In the genomic region with DNA sequence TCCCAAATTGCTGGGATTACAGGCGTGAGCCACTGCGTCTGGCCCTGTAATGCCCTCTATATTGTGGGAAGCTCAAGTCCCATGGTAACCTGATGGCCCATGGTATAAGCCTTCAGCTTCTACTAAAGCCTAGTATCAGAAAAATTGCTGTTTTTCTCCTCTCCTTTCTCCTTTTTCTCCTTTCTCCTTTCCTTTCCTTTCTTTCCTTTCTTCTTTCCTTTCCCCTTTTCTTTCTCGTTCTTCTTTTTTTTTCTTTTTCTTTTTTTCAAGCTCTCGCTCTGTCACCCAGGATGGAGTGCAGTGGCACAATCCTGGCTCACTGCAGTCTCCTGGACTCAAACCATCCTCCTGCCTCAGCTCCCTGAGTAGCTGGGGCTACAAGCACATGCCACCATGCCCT, we compare ENCODE assay signal across 28 cellular contexts.
"Had no signal": no experiment of that assay in that cellular context is flagged by ENCODE, and none has a peak within 500 bp of the region (broad histone marks: within the 10 kb centered on the region; RNA-seq: fewer than 3 reads in every experiment).

No MANE protein-coding gene starts in this region.

- ATAC-seq: effector memory CD8-positive, alpha-beta T cell; esophagus mucosa; foreskin keratinocyte; gastrocnemius medialis; gastroesophageal sphincter; heart left ventricle; heart right ventricle had no signal

- H3K27ac ChIP-seq: colonic mucosa, coronary artery, dorsolateral prefrontal cortex, epithelial cell of prostate, esophagus muscularis mucosa, esophagus squamous epithelium, foreskin keratinocyte, gastrocnemius medialis, gastroesophageal sphincter, heart left ventricle, heart right ventricle had no signal

- H3K9me3 ChIP-seq: colonic mucosa, esophagus muscularis mucosa, esophagus squamous epithelium, gastrocnemius medialis, gastroesophageal sphincter, heart left ventricle, heart right ventricle had no signal

- H3K4me3 ChIP-seq: colonic mucosa, coronary artery, dorsolateral prefrontal cortex, esophagus muscularis mucosa, esophagus squamous epithelium, gastrocnemius medialis, gastroesophageal sphincter, heart left ventricle, heart right ventricle had no signal

- H3K36me3 ChIP-seq: colonic mucosa, esophagus muscularis mucosa, esophagus squamous epithelium, gastrocnemius medialis, gastroesophageal sphincter, heart left ventricle, heart right ventricle had no signal

- FAIRE-seq: colon, endometrium, endothelial cell of umbilical vein, frontal cortex had no signal

- H3K27me3 ChIP-seq: colonic mucosa, esophagus muscularis mucosa, esophagus squamous epithelium, foreskin keratinocyte, gastrocnemius medialis, gastroesophageal sphincter, heart left ventricle, heart right ventricle had no signal

- DNase-seq: colonic mucosa; cortex of kidney; dermis blood vessel endothelial cell; dorsolateral prefrontal cortex; effector CD4-positive, alpha-beta T cell; effector CD8-positive, alpha-beta T cell; effector memory CD4-positive, alpha-beta T cell; effector memory CD8-positive, alpha-beta T cell; endodermal cell; erythroblast; esophagus squamous epithelium; foreskin fibroblast; foreskin keratinocyte; foreskin melanocyte; gastrocnemius medialis; glutamatergic neuron; head of caudate nucleus; heart left ventricle; heart right ventricle had no signal

- H3K4me1 ChIP-seq: colonic mucosa, esophagus muscularis mucosa, esophagus squamous epithelium, foreskin keratinocyte, gastrocnemius medialis, gastroesophageal sphincter, heart left ventricle, heart right ventricle had no signal
